ENCODE assay signal across 8 cellular contexts in the genomic region with DNA sequence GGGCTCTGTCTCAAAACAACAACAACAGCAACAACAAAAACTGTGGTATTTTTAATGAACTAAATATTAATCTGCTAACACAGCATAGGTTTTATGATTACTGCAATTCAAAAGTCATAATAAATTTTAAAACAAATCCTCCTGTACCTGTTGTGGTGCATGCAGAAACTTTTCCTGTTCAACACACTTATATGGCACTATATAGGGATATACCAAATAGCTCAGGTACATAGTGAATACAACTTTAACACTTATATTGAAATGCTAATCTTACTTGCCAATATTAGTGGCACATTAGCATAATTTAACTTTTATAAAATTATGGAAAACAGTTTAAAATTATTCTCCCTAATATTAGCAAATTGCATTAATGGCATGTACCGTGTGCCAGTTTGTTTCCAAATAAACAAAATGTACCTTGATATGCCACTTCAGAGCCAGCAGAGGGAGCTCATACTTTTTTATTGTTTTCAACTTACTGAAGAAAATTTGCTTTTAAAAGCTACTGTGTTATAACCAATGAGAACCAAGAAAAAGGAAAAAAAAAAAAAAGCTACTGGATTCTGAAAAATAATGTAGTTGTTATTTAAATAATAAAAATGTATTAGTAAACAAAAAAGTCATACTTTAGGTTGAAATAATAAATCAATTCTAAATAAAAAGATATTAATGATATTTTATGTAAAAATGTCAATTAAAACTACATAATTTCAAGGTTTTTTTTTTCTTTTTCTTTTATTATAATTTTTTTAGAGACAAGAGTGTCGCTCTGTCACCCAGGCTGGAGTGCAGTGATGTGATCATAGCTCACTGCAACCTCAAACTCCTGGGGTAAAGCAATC. TPM values are rescaled to one million over a fixed set of nuclear protein-coding genes. Genes with fewer than 3 reads are reported as not detected.
DNase-seq lines count a peak whose midpoint lies in the region; ATAC-seq, FAIRE-seq and TF ChIP-seq lines count a peak whose summit lies in the region.

No MANE protein-coding gene starts in this region.

- no peak overlapping the region for H3K4me3 Mint-ChIP-seq in endodermal cell
- no peak overlapping the region for H3K4me3 Mint-ChIP-seq in naive thymus-derived CD4-positive, alpha-beta T cell

- POLR2A ChIA-PET in naive thymus-derived CD4-positive, alpha-beta T cell (lab: Charles Lee): interaction anchor here (0.7 to 1.3 kb wide), 4 partner anchors 17 to 120 kb away, joined by 3 to 5 read pairs (median 4); a partner anchor contains a TSS

- no peak overlapping the region for H3K27ac Mint-ChIP-seq in endodermal cell
- no peak overlapping the region for H3K27ac Mint-ChIP-seq in naive thymus-derived CD4-positive, alpha-beta T cell

- CTCF ChIA-PET in naive thymus-derived CD4-positive, alpha-beta T cell (lab: Charles Lee): interaction anchor here (0.6 to 4.8 kb wide), 25 partner anchors 9 to 1286 kb away, joined by 3 to 136 read pairs (median 4); a partner anchor contains a TSS

- H3K27me3 Mint-ChIP-seq in endodermal cell (ENCODE audit: insufficient read depth): peaks cover 12% of the 10 kb centered on the region
- no peaks in the 10 kb centered on the region for H3K27me3 Mint-ChIP-seq in naive thymus-derived CD4-positive, alpha-beta T cell

- H3K9ac ChIP-seq in endodermal cell (ENCODE audit: extremely low read depth, low read length, poor library complexity, severe bottlenecking): no peak overlapping the region

- H3K36me3 ChIP-seq in Peyer's patch: no peaks in the 10 kb centered on the region
- no peaks in the 10 kb centered on the region for H3K36me3 ChIP-seq in endodermal cell (ENCODE audit: control insufficient read depth, insufficient read depth, low read length)
- no peaks in the 10 kb centered on the region for H3K36me3 ChIP-seq in naive thymus-derived CD4-positive, alpha-beta T cell (ENCODE audit: control insufficient read depth in 2 of 3, insufficient read depth in 3 of 3, low read length in 3 of 3)
- H3K36me3 ChIP-seq in MG63: no peaks in the 10 kb centered on the region

- H3K9me3 ChIP-seq in Peyer's patch: no peaks in the 10 kb centered on the region
- no peaks in the 10 kb centered on the region for H3K9me3 ChIP-seq in endodermal cell (ENCODE audit: control insufficient read depth, low read length)
- H3K9me3 ChIP-seq in naive thymus-derived CD4-positive, alpha-beta T cell (ENCODE audit: control insufficient read depth in 2 of 3, low read length in 3 of 3): no peaks in the 10 kb centered on the region
- no peaks in the 10 kb centered on the region for H3K9me3 ChIP-seq in MG63

- peak; percentile 81 for ATAC-seq in HG03442 (IDR thresholded peaks at IDR 0.05; ENCODE audit: unreplicated experiment)
- peak; percentile 76 for ATAC-seq in naive thymus-derived CD4-positive, alpha-beta T cell

- H3K27me3 ChIP-seq in Peyer's patch (no peaks in the 10 kb centered on the region), endodermal cell (ENCODE audit: control insufficient read depth, insufficient read depth, low read length, poor library complexity, severe bottlenecking) (no peaks in the 10 kb centered on the region), MG63 (no peaks in the 10 kb centered on the region)
- no peaks in the 10 kb centered on the region for H3K27me3 ChIP-seq in naive thymus-derived CD4-positive, alpha-beta T cell (ENCODE audit: control insufficient read depth in 2 of 2, insufficient read depth in 2 of 2, low read length in 2 of 2)

- WGBS in endodermal cell (ENCODE audit: insufficient coverage in 1 of 2, insufficient read length in 1 of 2), 2 experiments: 46 to 66% methylated on average over 2 of the region's 2 CpGs

- peak; percentile 17 for DNase-seq in DMS53 treated with DMSO at 0.1 percent for 48 hours (lab: John Stamatoyannopoulos, UW; ENCODE audit: unreplicated experiment)
- DNase-seq in GM19239 (ENCODE audit: insufficient read length, low spot score): no peak
- DNase-seq in Peyer's patch: no peak
- no peak for DNase-seq in endodermal cell
- peak in 5 of 9 donors; percentile 33 to 53 (median 37) for DNase-seq in naive thymus-derived CD4-positive, alpha-beta T cell
- no peak for DNase-seq in MG63
- DNase-seq in OCI-M2 (lab: John Stamatoyannopoulos, UW; ENCODE audit: unreplicated experiment): no peak

- peaks cover 0 to 3% (median 0%) of the 10 kb centered on the region in 4 donors for H3K4me1 ChIP-seq in Peyer's patch
- no peaks in the 10 kb centered on the region for H3K4me1 ChIP-seq in endodermal cell (ENCODE audit: control insufficient read depth, insufficient read depth, low read length)
- H3K4me1 ChIP-seq in naive thymus-derived CD4-positive, alpha-beta T cell (ENCODE audit: control insufficient read depth in 2 of 2, insufficient read depth in 2 of 2, low read length in 2 of 2): no peaks in the 10 kb centered on the region

- no peaks in the 10 kb centered on the region for H3K9me3 Mint-ChIP-seq in endodermal cell
- no peaks in the 10 kb centered on the region for H3K9me3 Mint-ChIP-seq in naive thymus-derived CD4-positive, alpha-beta T cell

- TF ChIP-seq CTCF in Peyer's patch (IDR thresholded peaks at IDR 0.05) (peak; percentile 32 to 86 (median 80)), endodermal cell (conservative IDR thresholded peaks at IDR 0.05) (peak; percentile 83)

- FAIRE-seq in GM19239 (lab: Jason Lieb, UNC): peak; percentile 75

- no peak for TF ChIP-seq POLR2A in Peyer's patch (IDR thresholded peaks at IDR 0.05)

- intact Hi-C loops in naive thymus-derived CD4-positive, alpha-beta T cell (cut with micrococcal nuclease): loop anchor here (1.0 to 5.0 kb wide), 6 partner anchors 23 to 1287 kb away; a partner anchor contains a TSS

- H3K36me3 Mint-ChIP-seq in endodermal cell (ENCODE audit: low read depth): no peaks in the 10 kb centered on the region
- no peaks in the 10 kb centered on the region for H3K36me3 Mint-ChIP-seq in naive thymus-derived CD4-positive, alpha-beta T cell

- H3K4me3 ChIP-seq in Peyer's patch: no peak overlapping the region
- H3K4me3 ChIP-seq in endodermal cell (ENCODE audit: low read length): no peak overlapping the region
- H3K4me3 ChIP-seq in naive thymus-derived CD4-positive, alpha-beta T cell (ENCODE audit: low read length): no peak overlapping the region
- no peak overlapping the region for H3K4me3 ChIP-seq in MG63

- H3K27ac ChIP-seq in Peyer's patch: no peak overlapping the region
- no peak overlapping the region for H3K27ac ChIP-seq in endodermal cell (ENCODE audit: low read depth, low read length)
- H3K27ac ChIP-seq in naive thymus-derived CD4-positive, alpha-beta T cell (ENCODE audit: low read depth, low read length): no peak overlapping the region

- no peaks in the 10 kb centered on the region for H3K4me1 Mint-ChIP-seq in endodermal cell
- peaks cover 0 to 16% (median 0%) of the 10 kb centered on the region in 7 donors for H3K4me1 Mint-ChIP-seq in naive thymus-derived CD4-positive, alpha-beta T cell

RNA-seq across cellular contexts. Expression of a gene that starts 18.0 kb away (rescaled TPM):
- total RNA-seq in Peyer's patch (10 to 100 TPM; 34.8 to 96.6 (median 44.5) TPM), endodermal cell (10 to 100 TPM; 65.0 to 81.7 TPM)
- 61.2 TPM for polyA plus RNA-seq in endodermal cell (2013, experiment 1 of 2)
- 59.5 TPM for polyA plus RNA-seq in endodermal cell (2013, experiment 2 of 2)
- total RNA-seq in naive thymus-derived CD4-positive, alpha-beta T cell: 100 to 1,000 TPM in 2 of 5 experiments, 10 to 100 TPM in 3; 75.4 to 136 (median 85.2) TPM
- 10 to 100 TPM; 15.7 to 18.8 TPM for polyA plus RNA-seq in naive thymus-derived CD4-positive, alpha-beta T cell
- 22.7 and 24.6 TPM in 2 replicates for total RNA-seq in MG63 (2014; rRNA removed; shearing (Covaris generic); ENCODE audit: low replicate concordance)

RNA-seq across cellular contexts. Expression of a gene that starts 56.9 kb away (rescaled TPM):
- total RNA-seq in Peyer's patch (100 to 1,000 TPM in 1 of 4 donors, 10 to 100 TPM in 3; 28.1 to 102 (median 59.6) TPM), endodermal cell (10 to 100 TPM; 27.9 to 29.2 TPM)
- 27.3 TPM for polyA plus RNA-seq in endodermal cell (2013, experiment 1 of 2)
- polyA plus RNA-seq in endodermal cell (2013, experiment 2 of 2): 26.6 TPM
- total RNA-seq in naive thymus-derived CD4-positive, alpha-beta T cell: 100 to 1,000 TPM in 1 of 5 experiments, 1 to 10 TPM in 4; 2.6 to 123 (median 4.9) TPM
- 1 to 10 TPM; 7.2 to 7.4 TPM for polyA plus RNA-seq in naive thymus-derived CD4-positive, alpha-beta T cell
- total RNA-seq in MG63 (2014; rRNA removed; shearing (Covaris generic); ENCODE audit: low replicate concordance): 27.3 and 45.9 TPM in 2 replicates

Comparison
In these comparisons a context has a peak if more than half of its experiments do, and no peak if none do; other contexts are left out.
1. DNase-seq: peak in DMS53 treated with DMSO at 0.1 percent for 48 hours (single experiment) and naive thymus-derived CD4-positive, alpha-beta T cell (5 of 9); none in GM19239 (single experiment), Peyer's patch (0 of 3), endodermal cell (single experiment), MG63 (single experiment) and OCI-M2 (single experiment).